21 cellular contexts compared by ENCODE assay signal in genomic region chr3:111428301-111428700, GRCh38.
"Had no signal": no experiment of that assay in that cellular context is flagged by ENCODE, and none has a peak within 500 bp of the region (broad histone marks: within the 10 kb centered on the region; RNA-seq: fewer than 3 reads in every experiment).

No MANE protein-coding gene starts in this region.

- H3K4me1 ChIP-seq: colonic mucosa, esophagus muscularis mucosa, foreskin keratinocyte, gastrocnemius medialis, heart right ventricle, left ventricle myocardium inferior, lower lobe of right lung had no signal

- ATAC-seq: foreskin keratinocyte, gastrocnemius medialis, heart right ventricle, left cardiac atrium, lower lobe of right lung, mucosa of descending colon had no signal

- H3K27me3 ChIP-seq: colonic mucosa, dorsolateral prefrontal cortex, esophagus muscularis mucosa, gastrocnemius medialis, heart right ventricle had no signal

- H3K4me3 ChIP-seq: colonic mucosa, dorsolateral prefrontal cortex, esophagus muscularis mucosa, gastrocnemius medialis, heart right ventricle, left ventricle myocardium inferior, lower lobe of right lung, mucosa of descending colon had no signal

- H3K9me3 ChIP-seq: colonic mucosa, gastrocnemius medialis, mucosa of descending colon had no signal

- H3K27ac ChIP-seq: colonic mucosa, dorsolateral prefrontal cortex, esophagus muscularis mucosa, foreskin keratinocyte, gastrocnemius medialis, heart right ventricle, left ventricle myocardium inferior, lower lobe of right lung had no signal

- DNase-seq: colonic mucosa; dermis blood vessel endothelial cell; dorsolateral prefrontal cortex; effector CD4-positive, alpha-beta T cell; effector memory CD4-positive, alpha-beta T cell; foreskin keratinocyte; gastrocnemius medialis; glutamatergic neuron; head of caudate nucleus; heart right ventricle; hippocampal formation; left cardiac atrium; left ventricle myocardium inferior; lower lobe of right lung; mesenchymal stem cell; mucosa of descending colon; naive B cell had no signal

- H3K36me3 ChIP-seq: colonic mucosa, esophagus muscularis mucosa, gastrocnemius medialis, heart right ventricle, left ventricle myocardium inferior, lower lobe of right lung had no signal

- FAIRE-seq: endothelial cell of umbilical vein, islet of Langerhans, keratinocyte had no signal
